In genomic region chr5:131377785-131378325, GRCh38 we compare ENCODE assay signal across 10 cellular contexts.
DNase-seq lines count a peak whose midpoint lies in the region; ATAC-seq lines count a peak whose summit lies in the region.
"Had no signal": no experiment of that assay in that cellular context is flagged by ENCODE, and none has a peak within 500 bp of the region (broad histone marks: within the 10 kb centered on the region; RNA-seq: fewer than 3 reads in every experiment).

No MANE protein-coding gene starts in this region.

- H3K36me3 Mint-ChIP-seq in activated naive CD4-positive, alpha-beta T cell treated with anti-CD3 and anti-CD28 coated beads, Interleukin-2, amount 50 U/mL, for 24 hours, result peaks cover 25% of the 10 kb centered on the region
- peaks cover 22% of the 10 kb centered on the region for H3K36me3 Mint-ChIP-seq in activated naive CD8-positive, alpha-beta T cell

- H3K27ac ChIP-seq in temporal lobe (ENCODE audit: low read depth, low read length), result peak overlapping the region; percentile 92
- H3K27ac ChIP-seq: C4-2B had no signal

- ATAC-seq in HG03095 (IDR thresholded peaks at IDR 0.05; ENCODE audit: unreplicated experiment) (no peak), GM21529 (IDR thresholded peaks at IDR 0.05; ENCODE audit: unreplicated experiment) (no peak)

- H3K27me3 Mint-ChIP-seq in activated naive CD4-positive, alpha-beta T cell treated with anti-CD3 and anti-CD28 coated beads, Interleukin-2, amount 50 U/mL, for 24 hours, result no peaks in the 10 kb centered on the region
- no peaks in the 10 kb centered on the region for H3K27me3 Mint-ChIP-seq in activated naive CD8-positive, alpha-beta T cell

- peaks cover 5% of the 10 kb centered on the region for H3K9me3 Mint-ChIP-seq in activated naive CD4-positive, alpha-beta T cell treated with anti-CD3 and anti-CD28 coated beads, Interleukin-2, amount 50 U/mL, for 24 hours
- H3K9me3 Mint-ChIP-seq in activated naive CD8-positive, alpha-beta T cell (ENCODE audit: low read depth), result no peaks in the 10 kb centered on the region

- no peak for DNase-seq in activated naive CD4-positive, alpha-beta T cell treated with anti-CD3 and anti-CD28 coated beads, Interleukin-2, amount 50 U/mL, for 16 hours
- peak; percentile 81 for DNase-seq in iris pigment epithelial cell (ENCODE audit: low read depth)
- DNase-seq in COR-L47 (lab: John Stamatoyannopoulos, UW), result no peak
- DNase-seq: NCI-H1092 had no signal

- H3K4me3 Mint-ChIP-seq in activated naive CD4-positive, alpha-beta T cell treated with anti-CD3 and anti-CD28 coated beads, Interleukin-2, amount 50 U/mL, for 24 hours, result peak overlapping the region; percentile 53
- H3K4me3 Mint-ChIP-seq in activated naive CD8-positive, alpha-beta T cell, result peak overlapping the region; percentile 30

- peaks cover 90% of the 10 kb centered on the region for H3K4me1 Mint-ChIP-seq in activated naive CD4-positive, alpha-beta T cell treated with anti-CD3 and anti-CD28 coated beads, Interleukin-2, amount 50 U/mL, for 24 hours
- H3K4me1 Mint-ChIP-seq in activated naive CD8-positive, alpha-beta T cell (ENCODE audit: low read depth), result peaks cover 92% of the 10 kb centered on the region

- peak overlapping the region; percentile 98 for H3K27ac Mint-ChIP-seq in activated naive CD4-positive, alpha-beta T cell treated with anti-CD3 and anti-CD28 coated beads, Interleukin-2, amount 50 U/mL, for 24 hours
- peak overlapping the region; percentile 97 for H3K27ac Mint-ChIP-seq in activated naive CD8-positive, alpha-beta T cell
